In the genomic region with DNA sequence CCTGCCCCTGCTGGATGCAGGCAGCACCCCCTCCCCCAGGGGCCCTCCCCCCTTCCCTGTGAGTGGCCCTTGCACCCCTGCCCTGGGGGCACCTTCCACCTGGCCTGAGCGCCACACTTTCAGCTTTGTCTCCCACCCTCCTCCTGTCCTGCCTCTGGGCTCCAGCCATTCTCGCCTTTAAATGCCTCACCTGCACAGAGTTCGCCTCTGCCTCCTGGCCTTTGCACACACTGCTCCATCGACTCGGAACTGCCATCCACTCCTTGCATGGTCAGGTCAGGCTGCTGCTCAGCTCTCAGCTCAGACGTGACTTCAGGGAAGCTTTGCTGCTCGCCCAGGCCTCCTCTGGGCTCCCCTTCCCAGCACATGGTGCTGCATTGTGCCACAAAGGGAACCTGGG, we compare ENCODE assay signal across 11 cellular contexts. TPM values are rescaled to one million over a fixed set of nuclear protein-coding genes. Genes with fewer than 3 reads are reported as not detected.
"Had no signal": no experiment of that assay in that cellular context is flagged by ENCODE, and none has a peak within 500 bp of the region (broad histone marks: within the 10 kb centered on the region; RNA-seq: fewer than 3 reads in every experiment).

No MANE protein-coding gene starts in this region.

- H3K9ac ChIP-seq: GM23248 had no signal

- H3K27ac ChIP-seq: GM23248 had no signal

- H3K4me3 ChIP-seq: GM23248, GM23338, HAP-1 had no signal

- DNase-seq: GM23248, GOT3, H7, H9, HCEC 1CT, HFFc6 had no signal

- H3K4me3 Mint-ChIP-seq: GM23338, H9, HFFc6 had no signal

- H3K4me1 ChIP-seq: HAP-1 had no signal

- H3K36me3 ChIP-seq: HAP-1 had no signal

- H3K27ac Mint-ChIP-seq: GM23338, H9, HFFc6 had no signal

- ATAC-seq: GM23338, HCT116 had no signal

RNA-seq across cellular contexts. Expression of gene FAM163B, which starts 10.2 kb away (rescaled TPM):
- total RNA-seq: GM23248, H4, HFFc6 had no signal
- polyA plus RNA-seq: GM23248 had no signal

RNA-seq across cellular contexts. Expression of gene DBH, which starts 37.2 kb away (rescaled TPM):
- total RNA-seq: GM23248, H1, H4, H9, HFFc6 had no signal
- polyA plus RNA-seq: GM23248 had no signal
